Comparison of ENCODE assay signal across 7 cellular contexts in the genomic region with DNA sequence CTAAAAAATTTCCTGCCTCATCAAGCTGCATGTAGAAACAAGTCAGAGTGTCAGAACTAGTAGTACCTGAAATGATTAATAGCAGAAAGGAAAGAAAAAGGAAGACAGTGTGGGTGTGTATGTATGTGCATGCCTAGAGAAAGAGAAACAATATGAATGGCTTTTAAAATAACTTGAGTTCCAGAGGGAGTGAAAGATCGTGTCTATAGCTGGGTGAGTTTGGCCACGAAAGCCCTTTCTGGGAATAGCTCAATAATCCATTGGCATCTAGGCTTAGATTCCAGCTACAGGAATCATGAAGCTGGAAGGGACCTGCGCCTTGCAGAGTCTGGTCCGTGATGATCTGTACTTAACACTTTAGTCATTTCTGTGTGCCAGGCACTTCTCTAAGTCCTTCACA.
DNase-seq lines count a peak whose midpoint lies in the region; ATAC-seq and TF ChIP-seq lines count a peak whose summit lies in the region.

No MANE protein-coding gene starts in this region.

- no peak overlapping the region for H3K27ac Mint-ChIP-seq in endothelial cell (ENCODE audit: unreplicated experiment)

- H3K4me1 Mint-ChIP-seq in endothelial cell (ENCODE audit: unreplicated experiment), result peaks cover 10% of the 10 kb centered on the region

- no peak for TF ChIP-seq CTCF in endothelial cell (IDR thresholded peaks at IDR 0.05; ENCODE audit: unreplicated experiment)

- H3K9me3 Mint-ChIP-seq in endothelial cell (ENCODE audit: unreplicated experiment), result no peaks in the 10 kb centered on the region

- ATAC-seq in GM18909 (IDR thresholded peaks at IDR 0.05; ENCODE audit: poor library complexity, unreplicated experiment) (peak; percentile 68), HG02798 (IDR thresholded peaks at IDR 0.05; ENCODE audit: poor library complexity, unreplicated experiment) (peak; percentile 81)

- H3K36me3 Mint-ChIP-seq in endothelial cell (ENCODE audit: low read depth, unreplicated experiment), result no peaks in the 10 kb centered on the region

- no peaks in the 10 kb centered on the region for H3K27me3 Mint-ChIP-seq in endothelial cell (ENCODE audit: unreplicated experiment)

- H3K4me3 Mint-ChIP-seq in endothelial cell (ENCODE audit: unreplicated experiment), result no peak overlapping the region

- DNase-seq in amniotic epithelial cell (ENCODE audit: low read depth) (peak; percentile 61), renal cortical epithelial cell (ENCODE audit: low read depth) (peak; percentile 65), cortex of kidney (lab: John Stamatoyannopoulos, UW) (no peak), COR-L47 (lab: John Stamatoyannopoulos, UW) (no peak), endothelial cell (ENCODE audit: low spot score) (no peak)

Comparison
In these comparisons a context has a peak if more than half of its experiments do, and no peak if none do; other contexts are left out.
1. DNase-seq: peak in amniotic epithelial cell (single experiment) and renal cortical epithelial cell (single experiment); none in cortex of kidney (single experiment), COR-L47 (single experiment) and endothelial cell (single experiment).